ENCODE assay signal across 8 cellular contexts in genomic region chr2:152730591-152731333, GRCh38. TPM values are rescaled to one million over a fixed set of nuclear protein-coding genes. Genes with fewer than 3 reads are reported as not detected.
DNase-seq lines count a peak whose midpoint lies in the region; ATAC-seq and TF ChIP-seq lines count a peak whose summit lies in the region.

No MANE protein-coding gene starts in this region.

- no peaks in the 10 kb centered on the region for H3K27me3 ChIP-seq in HAP-1 (ENCODE audit: low read depth)

- in situ Hi-C loops in HAP-1 (cut with MboI; ENCODE audit: low sequenced_read_pairs) = no loop called here

- H3K9me3 ChIP-seq in HAP-1 = no peaks in the 10 kb centered on the region

- ATAC-seq in HG03108 (IDR thresholded peaks at IDR 0.05; ENCODE audit: unreplicated experiment) (peak; percentile 94), SK-N-SH treated with all-trans-retinoic acid at 6 μM for 48 hours (no peak)

- no peak overlapping the region for H3K4me3 ChIP-seq in HAP-1

- no peaks in the 10 kb centered on the region for H3K4me1 ChIP-seq in HAP-1

- intact Hi-C loops in posterior vena cava (cut with DNase I) = no loop called here

- peak; percentile 24 for DNase-seq in activated CD8-positive, alpha-beta memory T cell treated with anti-CD3 and anti-CD28 coated beads, Interleukin-2, amount 50 U/mL, for 4 hours
- DNase-seq in activated CD8-positive, alpha-beta memory T cell treated with anti-CD3 and anti-CD28 coated beads for 24 hours = no peak
- DNase-seq in T-helper 1 cell (peak; percentile 13 to 57 (median 46)), glomerular visceral epithelial cell (ENCODE audit: extremely low spot score) (peak; percentile 20), posterior vena cava (ENCODE audit: low spot score) (no peak), HAP-1 (ENCODE audit: low spot score in 2 of 2) (no peak)

- peaks cover 7% of the 10 kb centered on the region; the same call in 1 of the 2 replicates for H3K36me3 ChIP-seq in HAP-1 (replicated peaks)

TF ChIP-seq in SK-N-SH treated with all-trans-retinoic acid at 6 μM for 48 hours, 23 proteins besides CTCF, POLR2A, EP300 and RAD21:
- TF ChIP-seq ZC3H10 (CRISPR knock-in tag; IDR thresholded peaks at IDR 0.05) = no peak
- TF ChIP-seq ZFP30 (CRISPR knock-in tag; IDR thresholded peaks at IDR 0.05) = no peak
- TF ChIP-seq ISL1 (CRISPR knock-in tag; IDR thresholded peaks at IDR 0.05) = no peak
- no peak for TF ChIP-seq ZNF70 (CRISPR knock-in tag; IDR thresholded peaks at IDR 0.05)
- TF ChIP-seq CSDC2 (CRISPR knock-in tag; IDR thresholded peaks at IDR 0.05) = no peak
- no peak for TF ChIP-seq CREB5 (CRISPR knock-in tag; IDR thresholded peaks at IDR 0.05; ENCODE audit: low read depth)
- TF ChIP-seq RARB (CRISPR knock-in tag; IDR thresholded peaks at IDR 0.05) = no peak
- no peak for TF ChIP-seq OSR1 (CRISPR knock-in tag; IDR thresholded peaks at IDR 0.05)
- TF ChIP-seq GLIS3 (CRISPR knock-in tag; IDR thresholded peaks at IDR 0.05) = no peak
- no peak for TF ChIP-seq TSHZ2 (CRISPR knock-in tag; IDR thresholded peaks at IDR 0.05)
- no peak for TF ChIP-seq SNAI2 (CRISPR knock-in tag; IDR thresholded peaks at IDR 0.05)

RNA-seq across cellular contexts. Expression of gene ARL6IP6, which starts 12.3 kb away (rescaled TPM):
- total RNA-seq in posterior vena cava = 10 to 100 TPM; 10.3 to 12.9 TPM

RNA-seq across cellular contexts. Expression of gene PRPF40A, which starts 13.5 kb away (rescaled TPM):
- 10 to 100 TPM; 62.2 to 69.2 TPM for total RNA-seq in posterior vena cava

Comparison
In these comparisons a context has a peak if more than half of its experiments do, and no peak if none do; other contexts are left out.
1. DNase-seq: peak in activated CD8-positive, alpha-beta memory T cell treated with anti-CD3 and anti-CD28 coated beads, Interleukin-2, amount 50 U/mL, for 4 hours (single experiment), T-helper 1 cell (5 of 5) and glomerular visceral epithelial cell (single experiment); none in activated CD8-positive, alpha-beta memory T cell treated with anti-CD3 and anti-CD28 coated beads for 24 hours (single experiment), posterior vena cava (single experiment) and HAP-1 (0 of 2).